ENCODE assay signal across 13 cellular contexts in genomic region chr20:62918830-62919229, GRCh38. TPM values are rescaled to one million over a fixed set of nuclear protein-coding genes. Genes with fewer than 3 reads are reported as not detected.
DNase-seq lines count a peak whose midpoint lies in the region; ATAC-seq and TF ChIP-seq lines count a peak whose summit lies in the region.
"Had no signal": no experiment of that assay in that cellular context is flagged by ENCODE, and none has a peak within 500 bp of the region (broad histone marks: within the 10 kb centered on the region; RNA-seq: fewer than 3 reads in every experiment).

No MANE protein-coding gene starts in this region.

- H3K9ac ChIP-seq in OCI-LY3 (ENCODE audit: low read length) = peak overlapping the region; percentile 28

- H3K4me1 ChIP-seq in Caco-2 (peaks cover 63% of the 10 kb centered on the region), OCI-LY3 (ENCODE audit: low read length) (peaks cover 66% of the 10 kb centered on the region), adrenal gland (replicated peaks in 1 of 2) (peaks cover 57 to 88% of the 10 kb centered on the region in 2 donors)

- TF ChIP-seq CTCF in Caco-2 (IDR thresholded peaks at IDR 0.05; ENCODE audit: insufficient read depth in 1 of 2, low read depth in 1 of 2, low read length in 1 of 2, severe bottlenecking in 1 of 2, unreplicated experiment in 1 of 2) (no peak), OCI-LY3 (IDR thresholded peaks at IDR 0.05; ENCODE audit: low read depth, low read length) (no peak), nephron progenitor cell (IDR thresholded peaks at IDR 0.05) (no peak), GM10266 (IDR thresholded peaks at IDR 0.05; ENCODE audit: control insufficient read depth, insufficient read depth, low read depth, missing control alignments) (no peak), adrenal gland (IDR thresholded peaks at IDR 0.05) (no peak)

- peak overlapping the region; percentile 69 for H3K4me2 ChIP-seq in OCI-LY3 (ENCODE audit: low read length)

- ATAC-seq in GM19023 (IDR thresholded peaks at IDR 0.05; ENCODE audit: unreplicated experiment) = no peak
- ATAC-seq: HCT116 had no signal

- H3K79me2 ChIP-seq in OCI-LY3 (ENCODE audit: low read length) = peaks cover 100% of the 10 kb centered on the region

- peaks cover 58% of the 10 kb centered on the region for H3K36me3 Mint-ChIP-seq in Caco-2 (ENCODE audit: insufficient read depth, unreplicated experiment)
- peaks cover 31% of the 10 kb centered on the region for H3K36me3 Mint-ChIP-seq in activated T-helper 2 cell treated with anti-CD3 and anti-CD28 coated beads, Interferon-gamma antibody, Interleukin-2, Interleukin-4, amounts not matched to agents 10 μg/mL and 5 μg/mL and 100 μg/mL, durations not matched to agents 14 hours and 24 hours and 36 hours (ENCODE audit: low read depth)
- H3K36me3 Mint-ChIP-seq in nephron progenitor cell (ENCODE audit: low read depth) = no peaks in the 10 kb centered on the region

- H3K4me1 Mint-ChIP-seq in Caco-2 (ENCODE audit: low read depth, unreplicated experiment) (peaks cover 61% of the 10 kb centered on the region), nephron progenitor cell (peaks cover 80% of the 10 kb centered on the region)
- peaks cover 67% of the 10 kb centered on the region for H3K4me1 Mint-ChIP-seq in activated T-helper 2 cell treated with anti-CD3 and anti-CD28 coated beads, Interferon-gamma antibody, Interleukin-2, Interleukin-4, amounts not matched to agents 10 μg/mL and 5 μg/mL and 100 μg/mL, durations not matched to agents 14 hours and 24 hours and 36 hours (ENCODE audit: low read depth)

- H3K27me3 ChIP-seq in Caco-2 (replicated peaks; ENCODE audit: control insufficient read depth, insufficient read depth, low read length) = no peaks in the 10 kb centered on the region
- no peaks in the 10 kb centered on the region for H3K27me3 ChIP-seq in OCI-LY3 (ENCODE audit: low read depth, low read length)
- no peaks in the 10 kb centered on the region for H3K27me3 ChIP-seq in adrenal gland
- H3K27me3 ChIP-seq: tibial artery had no signal

- H3K9me3 Mint-ChIP-seq in Caco-2 (ENCODE audit: unreplicated experiment) (no peaks in the 10 kb centered on the region), nephron progenitor cell (no peaks in the 10 kb centered on the region)
- H3K9me3 Mint-ChIP-seq in activated T-helper 2 cell treated with anti-CD3 and anti-CD28 coated beads, Interferon-gamma antibody, Interleukin-2, Interleukin-4, amounts not matched to agents 10 μg/mL and 5 μg/mL and 100 μg/mL, durations not matched to agents 14 hours and 24 hours and 36 hours = no peaks in the 10 kb centered on the region

- H3K36me3 ChIP-seq in Caco-2 (ENCODE audit: control insufficient read depth, insufficient read depth, low read length) (peaks cover 1% of the 10 kb centered on the region; the same call in 1 of the 2 replicates), OCI-LY3 (replicated peaks; ENCODE audit: low read depth, low read length) (peaks cover 3% of the 10 kb centered on the region), adrenal gland (replicated peaks in 1 of 2) (no peaks in the 10 kb centered on the region)
- H3K36me3 ChIP-seq: tibial artery had no signal

- H3K27me3 Mint-ChIP-seq in Caco-2 (ENCODE audit: insufficient read depth, unreplicated experiment) = no peaks in the 10 kb centered on the region
- no peaks in the 10 kb centered on the region for H3K27me3 Mint-ChIP-seq in activated T-helper 2 cell treated with anti-CD3 and anti-CD28 coated beads, Interferon-gamma antibody, Interleukin-2, Interleukin-4, amounts not matched to agents 10 μg/mL and 5 μg/mL and 100 μg/mL, durations not matched to agents 14 hours and 24 hours and 36 hours (ENCODE audit: low read depth)
- peaks cover 2% of the 10 kb centered on the region for H3K27me3 Mint-ChIP-seq in nephron progenitor cell (ENCODE audit: low read depth, poor library complexity)

- 52 to 71% (median 67%) methylated on average over 6 of the region's 6 CpGs for WGBS in adrenal gland, 4 donors

- H3K27ac ChIP-seq in OCI-LY3 (ENCODE audit: low read length) (peak overlapping the region; percentile 59), adrenal gland (no peak overlapping the region)
- H3K27ac ChIP-seq: HL-60, tibial artery had no signal

- intact Hi-C loops in Caco-2 (cut with micrococcal nuclease; ENCODE audit: unreplicated experiment) = no loop called here
- intact Hi-C loops in activated T-helper 2 cell treated with anti-CD3 and anti-CD28 coated beads, Interferon-gamma antibody, Interleukin-2, Interleukin-4, amounts not matched to agents 10 μg/mL and 5 μg/mL and 100 μg/mL, durations not matched to agents 14 hours and 24 hours and 36 hours (cut with micrococcal nuclease) = loop anchor here (2.0 kb wide), 1 partner anchor 18 kb away; no protein-coding TSS in a partner anchor
- intact Hi-C loops in adrenal gland (cut with DNase I) = no loop called here

- no peak overlapping the region for H2AFZ ChIP-seq in OCI-LY3 (ENCODE audit: low read depth, low read length)

- H3K4me3 ChIP-seq in Caco-2 (ENCODE audit: low read depth, low read length) (no peak overlapping the region), OCI-LY3 (ENCODE audit: low read length) (peak overlapping the region; percentile 38), adrenal gland (no peak overlapping the region)
- H3K4me3 ChIP-seq: tibial artery had no signal

- no peak for TF ChIP-seq POLR2A in adrenal gland (IDR thresholded peaks at IDR 0.05)

- CTCF ChIA-PET in Caco-2 (lab: Charles Lee) = interaction anchor here (1.0 to 2.3 kb wide), 2 partner anchors 12 to 15 kb away, joined by 3 to 10 read pairs; no protein-coding TSS in a partner anchor

- BruUV-seq in Caco-2 (replicated peaks; lab: Mats Ljungman, UMichigan) = no TSS peak

- POLR2A ChIA-PET in Caco-2 (lab: Charles Lee) = interaction anchor here (1.6 kb wide), 1 partner anchor 15 kb away, joined by 5 read pairs; no protein-coding TSS in a partner anchor

- H3K4me3 Mint-ChIP-seq in Caco-2 (ENCODE audit: unreplicated experiment) (no peak overlapping the region), nephron progenitor cell (no peak overlapping the region)
- H3K4me3 Mint-ChIP-seq in activated T-helper 2 cell treated with anti-CD3 and anti-CD28 coated beads, Interferon-gamma antibody, Interleukin-2, Interleukin-4, amounts not matched to agents 10 μg/mL and 5 μg/mL and 100 μg/mL, durations not matched to agents 14 hours and 24 hours and 36 hours (ENCODE audit: low read depth) = peak overlapping the region; percentile 66

- DNase-seq in Caco-2 (peak in 1 of 2 experiments; percentile 28), nephron progenitor cell (no peak), GM10266 (ENCODE audit: extremely low spot score) (no peak), adrenal gland (no peak), NCI-H446 (lab: John Stamatoyannopoulos, UW) (no peak)
- DNase-seq in activated T-helper 2 cell treated with anti-CD3 and anti-CD28 coated beads, Interferon-gamma antibody, Interleukin-2, Interleukin-4, amounts not matched to agents 10 μg/mL and 5 μg/mL and 100 μg/mL, durations not matched to agents 14 hours and 24 hours and 36 hours (ENCODE audit: low spot score) = peak; percentile 54
- DNase-seq: foreskin melanocyte, NCI-H226 had no signal

- H4K20me1 ChIP-seq in OCI-LY3 (ENCODE audit: insufficient read depth, low read length) = peaks cover 95% of the 10 kb centered on the region

- H3K27ac Mint-ChIP-seq in Caco-2 (ENCODE audit: unreplicated experiment) = peak overlapping the region; percentile 0
- H3K27ac Mint-ChIP-seq in activated T-helper 2 cell treated with anti-CD3 and anti-CD28 coated beads, Interferon-gamma antibody, Interleukin-2, Interleukin-4, amounts not matched to agents 10 μg/mL and 5 μg/mL and 100 μg/mL, durations not matched to agents 14 hours and 24 hours and 36 hours = peak overlapping the region; percentile 84
- peak overlapping the region; percentile 36 for H3K27ac Mint-ChIP-seq in nephron progenitor cell

- no peaks in the 10 kb centered on the region for H3K9me3 ChIP-seq in Caco-2
- H3K9me3 ChIP-seq in OCI-LY3 (ENCODE audit: insufficient read depth, low read length) = no peaks in the 10 kb centered on the region
- no peaks in the 10 kb centered on the region for H3K9me3 ChIP-seq in adrenal gland (replicated peaks in 1 of 3)
- H3K9me3 ChIP-seq: tibial artery had no signal

RNA-seq across cellular contexts. Expression of gene DIDO1, which starts 7.5 kb away (rescaled TPM):
- total RNA-seq in Caco-2 (2022) (120 and 122 TPM in 2 replicates), adrenal gland (10 to 100 TPM; 29.8 to 51.3 (median 46.5) TPM)
- total RNA-seq in activated T-helper 2 cell treated with anti-CD3 and anti-CD28 coated beads, Interferon-gamma antibody, Interleukin-2, Interleukin-4, amounts not matched to agents 10 μg/mL and 5 μg/mL and 100 μg/mL, durations not matched to agents 14 hours and 24 hours and 36 hours = 57.9 and 59.8 TPM in 2 replicates
- 10 to 100 TPM; 19.0 to 27.9 (median 23.6) TPM for polyA plus RNA-seq in adrenal gland

RNA-seq across cellular contexts. Expression of gene GID8, which starts 19.1 kb away (rescaled TPM):
- total RNA-seq in Caco-2 (2022) = 129 and 133 TPM in 2 replicates
- total RNA-seq in activated T-helper 2 cell treated with anti-CD3 and anti-CD28 coated beads, Interferon-gamma antibody, Interleukin-2, Interleukin-4, amounts not matched to agents 10 μg/mL and 5 μg/mL and 100 μg/mL, durations not matched to agents 14 hours and 24 hours and 36 hours = 50.5 and 53.7 TPM in 2 replicates
- 10 to 100 TPM; 17.8 to 38.5 (median 25.3) TPM for total RNA-seq in adrenal gland
- polyA plus RNA-seq in adrenal gland = 10 to 100 TPM in 2 of 3 donors, 1 to 10 TPM in 1; 9.4 to 16.8 (median 10.1) TPM

RNA-seq across cellular contexts. Expression of gene SLC17A9, which starts 33.7 kb away (rescaled TPM):
- 64.7 and 77.4 TPM in 2 replicates for total RNA-seq in Caco-2 (2022)
- 20.2 and 21.4 TPM in 2 replicates for total RNA-seq in activated T-helper 2 cell treated with anti-CD3 and anti-CD28 coated beads, Interferon-gamma antibody, Interleukin-2, Interleukin-4, amounts not matched to agents 10 μg/mL and 5 μg/mL and 100 μg/mL, durations not matched to agents 14 hours and 24 hours and 36 hours
- total RNA-seq in adrenal gland = 1 to 10 TPM in 7 of 8 donors, under 1 TPM in 1; 0.24 to 4.6 (median 2.9) TPM
- polyA plus RNA-seq in adrenal gland = 10 to 100 TPM in 2 of 3 donors, 1 to 10 TPM in 1; 1.2 to 69.1 (median 11.9) TPM

RNA-seq across cellular contexts. Expression of gene TCFL5, which starts 57.2 kb away (rescaled TPM):
- 14.6 and 15.1 TPM in 2 replicates for total RNA-seq in Caco-2 (2022)
- total RNA-seq in activated T-helper 2 cell treated with anti-CD3 and anti-CD28 coated beads, Interferon-gamma antibody, Interleukin-2, Interleukin-4, amounts not matched to agents 10 μg/mL and 5 μg/mL and 100 μg/mL, durations not matched to agents 14 hours and 24 hours and 36 hours = 5.7 and 7.1 TPM in 2 replicates
- total RNA-seq in adrenal gland = 10 to 100 TPM in 1 of 8 donors, 1 to 10 TPM in 7; 4.6 to 12.0 (median 6.8) TPM
- polyA plus RNA-seq in adrenal gland = 1 to 10 TPM; 3.5 to 5.8 (median 3.9) TPM

Comparison
In these comparisons a context has a peak if more than half of its experiments do, and no peak if none do; other contexts are left out.
1. H3K27ac Mint-ChIP-seq: peak in every context shown above with its lines; median percentile 84 in activated T-helper 2 cell treated with anti-CD3 and anti-CD28 coated beads, Interferon-gamma antibody, Interleukin-2, Interleukin-4, amounts not matched to agents 10 μg/mL and 5 μg/mL and 100 μg/mL, durations not matched to agents 14 hours and 24 hours and 36 hours; 36 in nephron progenitor cell; 0 in Caco-2.